Comparison of ENCODE assay signal across 16 cellular contexts in genomic region chr1:150408800-150409199, GRCh38.
"Had no signal": no experiment of that assay in that cellular context is flagged by ENCODE, and none has a peak within 500 bp of the region (broad histone marks: within the 10 kb centered on the region; RNA-seq: fewer than 3 reads in every experiment).

No MANE protein-coding gene starts in this region.

- H3K4me3 ChIP-seq: coronary artery, lung, smooth muscle cell had no signal

- H3K4me2 ChIP-seq: smooth muscle cell had no signal

- H3K27me3 Mint-ChIP-seq: naive B cell had no signal

- H3K27ac Mint-ChIP-seq: endodermal cell had no signal

- ATAC-seq: foreskin keratinocyte, left colon, left ventricle myocardium superior, right cardiac atrium had no signal

- FAIRE-seq: endothelial cell of umbilical vein had no signal

- DNase-seq: effector CD4-positive, alpha-beta T cell; endodermal cell; erythroblast; foreskin keratinocyte; left colon; left ventricle myocardium superior; mesenchymal stem cell; naive B cell; posterior cingulate gyrus; right cardiac atrium; stimulated activated CD4-positive, alpha-beta T cell treated with anti-CD3 and anti-CD28 coated beads, Interleukin-2, amount 100 ng/mL, for 48 hours; stimulated activated naive CD4-positive, alpha-beta T cell treated with Interleukin-2 at 50 U/mL for 16 hours had no signal

- H3K4me3 Mint-ChIP-seq: endodermal cell, naive B cell had no signal

- H3K9me3 Mint-ChIP-seq: endodermal cell, naive B cell had no signal

- H3K27ac ChIP-seq: coronary artery, foreskin keratinocyte had no signal

- H3K4me1 ChIP-seq: foreskin keratinocyte had no signal

- H3K27me3 ChIP-seq: foreskin keratinocyte had no signal
